ENCODE assay signal across 12 cellular contexts in the genomic region with DNA sequence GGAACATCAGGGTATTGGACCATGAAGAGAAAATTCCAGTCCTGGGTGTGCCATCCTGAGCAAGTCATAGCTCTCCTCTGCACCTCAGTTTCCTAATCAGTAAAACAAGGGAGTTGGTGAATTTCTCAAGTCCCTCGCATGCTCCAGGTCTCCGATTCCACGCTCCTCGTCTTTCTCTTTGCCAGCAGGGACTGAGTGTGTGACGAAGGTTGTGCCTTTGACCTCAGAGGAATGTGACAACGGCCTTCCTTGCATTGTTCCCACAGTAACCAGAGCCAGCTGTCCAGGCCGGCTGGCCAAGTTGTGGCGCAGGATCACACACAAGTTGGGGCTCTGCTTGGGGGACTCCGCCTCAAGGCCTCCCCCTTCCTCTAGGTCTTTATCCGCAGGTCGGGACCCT.
DNase-seq lines count a peak whose midpoint lies in the region; TF ChIP-seq lines count a peak whose summit lies in the region.
"Had no signal": no experiment of that assay in that cellular context is flagged by ENCODE, and none has a peak within 500 bp of the region (broad histone marks: within the 10 kb centered on the region; RNA-seq: fewer than 3 reads in every experiment).

No MANE protein-coding gene starts in this region.

- H3K4me1 Mint-ChIP-seq in nephron progenitor cell = peaks cover 46% of the 10 kb centered on the region
- H3K4me1 Mint-ChIP-seq: mesothelial cell of epicardium had no signal

- H3K27ac Mint-ChIP-seq in nephron progenitor cell = peak overlapping the region; percentile 96
- H3K27ac Mint-ChIP-seq: mesothelial cell of epicardium had no signal

- no peaks in the 10 kb centered on the region for H3K36me3 Mint-ChIP-seq in nephron progenitor cell (ENCODE audit: low read depth)

- intact Hi-C loops in cardiac septum (cut with DNase I) = loop anchor here (5.0 kb wide), 1 partner anchor 218 kb away; a partner anchor contains a TSS

- H3K4me3 ChIP-seq in astrocyte of the spinal cord (ENCODE audit: low read depth, low read length) = no peak overlapping the region
- H3K4me3 ChIP-seq: smooth muscle cell had no signal

- peak overlapping the region; percentile 35 for H3K4me3 Mint-ChIP-seq in nephron progenitor cell
- H3K4me3 Mint-ChIP-seq: mesothelial cell of epicardium had no signal

- DNase-seq in ACHN (peak; percentile 75), astrocyte of the spinal cord (ENCODE audit: low read depth, low spot score) (peak; percentile 21), cardiac septum (ENCODE audit: low spot score) (peak; percentile 81), nephron progenitor cell (peak; percentile 62), DMS 273 (lab: John Stamatoyannopoulos, UW; ENCODE audit: unreplicated experiment) (no peak), T1000 (lab: John Stamatoyannopoulos, UW) (no peak), UCSD-AML1 (lab: John Stamatoyannopoulos, UW; ENCODE audit: unreplicated experiment) (no peak), NCI-H1105 (lab: John Stamatoyannopoulos, UW) (no peak)
- DNase-seq: DND-41, NCI-H1694 treated with DMSO at 0.1 percent for 48 hours had no signal

- H3K9me3 Mint-ChIP-seq in nephron progenitor cell = no peaks in the 10 kb centered on the region
- H3K9me3 Mint-ChIP-seq: mesothelial cell of epicardium had no signal

- H3K27me3 Mint-ChIP-seq in nephron progenitor cell (ENCODE audit: low read depth, poor library complexity) = peaks cover 5% of the 10 kb centered on the region

- in situ Hi-C loops in ACHN (cut with HindIII; ENCODE audit: low pct_ligation_motif_present, low pct_unique_long_range_greater_than_20kb, low sequenced_read_pairs) (no loop called here), astrocyte of the spinal cord (cut with HindIII; ENCODE audit: low sequenced_read_pairs) (no loop called here)

- TF ChIP-seq CTCF in astrocyte of the spinal cord (IDR thresholded peaks at IDR 0.05; ENCODE audit: low read depth, low read length) (no peak), nephron progenitor cell (IDR thresholded peaks at IDR 0.05) (no peak)

Comparison
In these comparisons a context has a peak if more than half of its experiments do, and no peak if none do; other contexts are left out.
1. DNase-seq: peak in ACHN (single experiment), astrocyte of the spinal cord (single experiment), cardiac septum (single experiment) and nephron progenitor cell (single experiment); none in DMS 273 (single experiment), T1000 (single experiment), UCSD-AML1 (single experiment) and NCI-H1105 (single experiment).